8 cellular contexts compared by ENCODE assay signal in the genomic region with DNA sequence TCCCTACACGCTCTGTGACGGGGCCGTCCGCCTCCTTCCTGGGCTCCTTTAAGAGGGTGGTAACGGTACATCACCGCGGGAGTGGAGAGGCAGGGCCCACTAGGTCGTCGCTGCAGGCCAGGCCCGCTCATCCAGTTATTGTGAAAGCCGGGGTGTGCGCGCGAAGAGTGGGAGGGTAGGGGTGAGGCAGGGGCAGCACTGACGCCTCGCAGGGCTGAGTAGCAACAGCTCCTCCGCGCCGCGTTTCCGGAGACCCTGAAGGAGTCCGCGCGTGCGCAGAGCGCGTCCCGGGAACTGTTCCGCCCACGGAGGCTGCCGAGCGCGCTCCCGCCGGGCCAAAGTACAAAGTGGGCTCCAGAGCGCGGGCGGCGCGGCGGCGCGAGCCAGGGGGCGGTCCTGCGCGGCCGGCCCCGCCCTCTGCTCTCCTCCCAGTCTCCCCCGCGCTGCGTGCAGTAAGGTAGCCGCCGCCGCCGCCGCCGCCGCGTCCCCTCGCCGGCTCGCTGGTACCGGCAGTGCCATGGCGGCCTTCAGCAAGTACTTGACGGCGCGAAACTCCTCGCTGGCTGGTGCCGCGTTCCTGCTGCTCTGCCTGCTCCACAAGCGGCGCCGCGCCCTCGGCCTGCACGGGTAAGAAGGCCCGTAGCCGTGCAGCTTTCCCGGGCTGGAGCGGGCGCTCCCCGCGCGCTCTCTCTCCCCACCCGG. TPM values are rescaled to one million over a fixed set of nuclear protein-coding genes. Genes with fewer than 3 reads are reported as not detected.
A peak's percentile ranks its signal among the peaks of the same experiment; 100 is the strongest.
DNase-seq lines count a peak whose midpoint lies in the region; ATAC-seq and TF ChIP-seq lines count a peak whose summit lies in the region.

TSS of gene ABCD3 (plus strand) at position 428 of the 702 bp plus-strand sequence. CDS start at position 518, 90 bp downstream.

- peak within 1 kb of the TSS; percentile 74 for H3K27ac Mint-ChIP-seq in activated naive CD8-positive, alpha-beta T cell
- no peak within 1 kb of the TSS for H3K27ac Mint-ChIP-seq in glutamatergic neuron (ENCODE audit: unreplicated experiment)
- H3K27ac Mint-ChIP-seq in osteocyte (ENCODE audit: unreplicated experiment) = peak within 1 kb of the TSS; percentile 83

- peak; percentile 97 for DNase-seq in NCI-H1105 treated with DMSO at 0.1 percent for 48 hours (lab: John Stamatoyannopoulos, UW)
- peak; percentile 93 for DNase-seq in SKM-1 treated with dmso at 0.1 percent for 144 hours (lab: John Stamatoyannopoulos, UW; ENCODE audit: unreplicated experiment)
- DNase-seq in glutamatergic neuron = peak; percentile 98
- peak; percentile 99 for DNase-seq in osteocyte (ENCODE audit: extremely low spot score, unreplicated experiment)
- DNase-seq in thoracic aorta (ENCODE audit: low spot score) = peak; percentile 92

- peaks cover 41% of the 10 kb centered on the region for H3K4me1 Mint-ChIP-seq in activated naive CD8-positive, alpha-beta T cell (ENCODE audit: low read depth)
- H3K4me1 Mint-ChIP-seq in glutamatergic neuron (ENCODE audit: low read depth, unreplicated experiment) (peaks cover 8% of the 10 kb centered on the region), osteocyte (ENCODE audit: unreplicated experiment) (peaks cover 37% of the 10 kb centered on the region)

- peak within 1 kb of the TSS; percentile 93 for H3K4me3 Mint-ChIP-seq in activated naive CD8-positive, alpha-beta T cell
- peak within 1 kb of the TSS; percentile 88 for H3K4me3 Mint-ChIP-seq in glutamatergic neuron (ENCODE audit: unreplicated experiment)
- no peak within 1 kb of the TSS for H3K4me3 Mint-ChIP-seq in osteocyte (ENCODE audit: unreplicated experiment)

- H3K4me1 ChIP-seq in thoracic aorta (ENCODE audit: control insufficient read depth in 1 of 2, low read depth in 2 of 2) = peaks cover 15 to 23% of the 10 kb centered on the region in 2 donors

- H3K27me3 Mint-ChIP-seq in activated naive CD8-positive, alpha-beta T cell = peaks cover 3% of the 10 kb centered on the region
- H3K27me3 Mint-ChIP-seq in glutamatergic neuron (ENCODE audit: unreplicated experiment) (no peaks in the 10 kb centered on the region), osteocyte (ENCODE audit: unreplicated experiment) (peaks cover 6% of the 10 kb centered on the region)

- peak within 1 kb of the TSS; percentile 86 for H3K4me3 ChIP-seq in thoracic aorta

- no peak for TF ChIP-seq CTCF in glutamatergic neuron (IDR thresholded peaks at IDR 0.05; ENCODE audit: partially characterized antibody, unreplicated experiment)
- no peak for TF ChIP-seq CTCF in osteocyte (IDR thresholded peaks at IDR 0.05)
- no peak for TF ChIP-seq CTCF in thoracic aorta (IDR thresholded peaks at IDR 0.05)

- peak; percentile 77 for TF ChIP-seq POLR2A in GM10847 (IDR thresholded peaks at IDR 0.05; ENCODE audit: extremely low read depth, insufficient read length)

- no peaks in the 10 kb centered on the region for H3K9me3 Mint-ChIP-seq in activated naive CD8-positive, alpha-beta T cell (ENCODE audit: low read depth)
- H3K9me3 Mint-ChIP-seq in glutamatergic neuron (ENCODE audit: unreplicated experiment) = no peaks in the 10 kb centered on the region
- H3K9me3 Mint-ChIP-seq in osteocyte (ENCODE audit: unreplicated experiment) = no peaks in the 10 kb centered on the region

- no peaks in the 10 kb centered on the region for H3K36me3 Mint-ChIP-seq in activated naive CD8-positive, alpha-beta T cell
- H3K36me3 Mint-ChIP-seq in glutamatergic neuron (ENCODE audit: unreplicated experiment) (no peaks in the 10 kb centered on the region), osteocyte (ENCODE audit: unreplicated experiment) (no peaks in the 10 kb centered on the region)

- no peaks in the 10 kb centered on the region for H3K27me3 ChIP-seq in thoracic aorta (replicated peaks; ENCODE audit: insufficient read depth)

- H3K9me3 ChIP-seq in thoracic aorta = no peaks in the 10 kb centered on the region

- ATAC-seq in HG02642 (IDR thresholded peaks at IDR 0.05; ENCODE audit: poor library complexity, unreplicated experiment) (peak; percentile 97), thoracic aorta (ENCODE audit: insufficient number of reproducible peaks, low FRiP score, low read depth) (peak; percentile 89)

- H3K27ac ChIP-seq in thoracic aorta = peak within 1 kb of the TSS; percentile 81 to 85

- no peaks in the 10 kb centered on the region for H3K36me3 ChIP-seq in thoracic aorta

RNA-seq across cellular contexts. Expression of gene ABCD3, which starts in this region (rescaled TPM):
- total RNA-seq in glutamatergic neuron (ENCODE audit: unreplicated experiment) (26.0 TPM), osteocyte (38.8 and 39.0 TPM in 2 replicates), thoracic aorta (10 to 100 TPM; 14.0 to 31.7 TPM)

Comparison
In these comparisons a context has a peak if more than half of its experiments do, and no peak if none do; other contexts are left out.
1. Peak in every context shown above with its lines: DNase-seq, ATAC-seq, H3K4me3 ChIP-seq and H3K27ac ChIP-seq.